Comparison of ENCODE assay signal across 20 cellular contexts in the genomic region with DNA sequence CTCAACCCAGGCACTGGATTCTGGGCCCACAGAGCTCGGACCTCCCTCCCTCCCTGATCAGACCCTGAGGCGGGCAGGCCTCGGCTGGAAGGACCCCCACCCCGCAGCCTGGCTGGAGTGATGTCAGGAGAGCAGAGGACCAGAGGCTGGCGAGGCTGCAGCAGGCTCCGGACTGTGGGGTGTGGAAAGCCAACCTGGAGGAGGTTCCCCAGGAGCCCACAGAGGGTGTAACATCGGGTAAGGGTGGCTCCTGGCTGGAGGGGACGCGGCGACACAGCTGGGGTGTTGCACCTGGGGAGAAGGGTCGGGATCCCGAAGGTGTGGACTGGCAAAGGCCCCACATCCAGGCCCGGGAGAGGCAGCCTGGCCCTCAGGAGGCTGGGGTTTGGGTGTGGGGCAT. TPM values are rescaled to one million over a fixed set of nuclear protein-coding genes. Genes with fewer than 3 reads are reported as not detected.
DNase-seq lines count a peak whose midpoint lies in the region; ATAC-seq and TF ChIP-seq lines count a peak whose summit lies in the region.
"Had no signal": no experiment of that assay in that cellular context is flagged by ENCODE, and none has a peak within 500 bp of the region (broad histone marks: within the 10 kb centered on the region; RNA-seq: fewer than 3 reads in every experiment).

No MANE protein-coding gene starts in this region.

- H3K27me3 ChIP-seq in sigmoid colon (no peaks in the 10 kb centered on the region), left lung (no peaks in the 10 kb centered on the region), uterus (no peaks in the 10 kb centered on the region)

- no peaks in the 10 kb centered on the region for H3K9me3 Mint-ChIP-seq in activated CD4-positive, alpha-beta T cell treated with anti-CD3 and anti-CD28 coated beads, Interleukin-2, amount 10 ng/mL, durations not matched to agents 7 days and 5 days
- H3K9me3 Mint-ChIP-seq in memory B cell, result no peaks in the 10 kb centered on the region

- WGBS in sigmoid colon, 2 donors, result 91 to 93% methylated on average over 13 of the region's 13 CpGs

- H3K4me3 ChIP-seq in sigmoid colon (no peak overlapping the region), mucosa of descending colon (no peak overlapping the region), left lung (no peak overlapping the region), uterus (no peak overlapping the region)

- no peak for TF ChIP-seq EP300 in sigmoid colon (IDR thresholded peaks at IDR 0.05)

- peak overlapping the region; percentile 64 for H3K27ac Mint-ChIP-seq in activated CD4-positive, alpha-beta T cell treated with anti-CD3 and anti-CD28 coated beads, Interleukin-2, amount 10 ng/mL, durations not matched to agents 7 days and 5 days
- no peak overlapping the region for H3K27ac Mint-ChIP-seq in memory B cell

- DNase-seq in activated CD4-positive, alpha-beta T cell treated with anti-CD3 and anti-CD28 coated beads, Interleukin-2, amount 10 ng/mL, durations not matched to agents 7 days and 5 days, result no peak
- no peak for DNase-seq in activated CD4-positive, alpha-beta T cell treated with anti-CD3 and anti-CD28 coated beads for 48 hours
- DNase-seq in RWPE1 (ENCODE audit: low spot score) (no peak), memory B cell (ENCODE audit: low spot score in 2 of 2) (no peak), sigmoid colon (no peak), mucosa of descending colon (no peak), left lung (no peak), uterus (no peak)
- DNase-seq: AML-193, DMS79, HCEC 1CT, KBM-7, NCI-H187, NCI-H2227 treated with DMSO at 0.1 percent for 48 hours, NCI-H524, NCI-H82, PC-3, RPMI8226 had no signal

- CTCF ChIA-PET in activated CD4-positive, alpha-beta T cell treated with anti-CD3 and anti-CD28 coated beads, Interleukin-2, amount 10 ng/mL, durations not matched to agents 7 days and 5 days (lab: Charles Lee), result no interaction called here
- CTCF ChIA-PET in RWPE1 (lab: Yijun Ruan, JAX), result no interaction called here

- TF ChIP-seq POLR2A in sigmoid colon (IDR thresholded peaks at IDR 0.05) (no peak), uterus (IDR thresholded peaks at IDR 0.05) (no peak)

- H3K27ac ChIP-seq in RWPE1 (peak overlapping the region; percentile 68), sigmoid colon (peak overlapping the region in 3 of 4 donors; percentile 83 to 86 (median 85)), left lung (no peak overlapping the region), uterus (no peak overlapping the region)
- H3K27ac ChIP-seq: 22Rv1, C4-2B had no signal

- no peaks in the 10 kb centered on the region for H3K27me3 Mint-ChIP-seq in activated CD4-positive, alpha-beta T cell treated with anti-CD3 and anti-CD28 coated beads, Interleukin-2, amount 10 ng/mL, durations not matched to agents 7 days and 5 days
- no peaks in the 10 kb centered on the region for H3K27me3 Mint-ChIP-seq in memory B cell

- H3K9me3 ChIP-seq in sigmoid colon (no peaks in the 10 kb centered on the region), mucosa of descending colon (no peaks in the 10 kb centered on the region), left lung (no peaks in the 10 kb centered on the region), uterus (no peaks in the 10 kb centered on the region)

- POLR2A ChIA-PET in activated CD4-positive, alpha-beta T cell treated with anti-CD3 and anti-CD28 coated beads, Interleukin-2, amount 10 ng/mL, durations not matched to agents 7 days and 5 days (lab: Charles Lee), result no interaction called here
- POLR2A ChIA-PET in RWPE1 (lab: Yijun Ruan, JAX; ENCODE audit: low non-redundant PET), result interaction anchor here (0.7 kb wide), 1 partner anchor 9 kb away, joined by 3 read pairs; a partner anchor contains a TSS

- H3K4me3 Mint-ChIP-seq in activated CD4-positive, alpha-beta T cell treated with anti-CD3 and anti-CD28 coated beads, Interleukin-2, amount 10 ng/mL, durations not matched to agents 7 days and 5 days, result no peak overlapping the region
- no peak overlapping the region for H3K4me3 Mint-ChIP-seq in memory B cell

- peaks cover 2 to 39% (median 35%) of the 10 kb centered on the region in 4 donors for H3K4me1 ChIP-seq in sigmoid colon
- H3K4me1 ChIP-seq in mucosa of descending colon (ENCODE audit: low read depth), result peaks cover 25% of the 10 kb centered on the region
- peaks cover 10 to 15% of the 10 kb centered on the region in 2 donors for H3K4me1 ChIP-seq in left lung
- H3K4me1 ChIP-seq in uterus, result peaks cover 0 to 7% of the 10 kb centered on the region in 2 donors

- ATAC-seq in memory B cell (ENCODE audit: low read depth) (peak; percentile 21), mucosa of descending colon (no peak), left lung (no peak)
- ATAC-seq: PC-3 had no signal

- peaks cover 2% of the 10 kb centered on the region for H3K36me3 Mint-ChIP-seq in activated CD4-positive, alpha-beta T cell treated with anti-CD3 and anti-CD28 coated beads, Interleukin-2, amount 10 ng/mL, durations not matched to agents 7 days and 5 days (ENCODE audit: low read depth)
- H3K36me3 Mint-ChIP-seq in memory B cell, result peaks cover 3% of the 10 kb centered on the region

- peaks cover 24 to 43% (median 31%) of the 10 kb centered on the region in 4 donors for H3K36me3 ChIP-seq in sigmoid colon
- no peaks in the 10 kb centered on the region for H3K36me3 ChIP-seq in mucosa of descending colon (ENCODE audit: low read depth)
- peaks cover 0 to 52% of the 10 kb centered on the region in 2 donors for H3K36me3 ChIP-seq in left lung
- H3K36me3 ChIP-seq in uterus, result no peaks in the 10 kb centered on the region

- TF ChIP-seq CTCF in RWPE1 (conservative IDR thresholded peaks at IDR 0.05; ENCODE audit: low read depth), result no peak
- TF ChIP-seq CTCF in sigmoid colon (IDR thresholded peaks at IDR 0.05), result no peak
- TF ChIP-seq CTCF in mucosa of descending colon (IDR thresholded peaks at IDR 0.05), result no peak
- no peak for TF ChIP-seq CTCF in left lung (IDR thresholded peaks at IDR 0.05)
- no peak for TF ChIP-seq CTCF in uterus (IDR thresholded peaks at IDR 0.05)

- intact Hi-C loops in sigmoid colon (cut with DNase I) (no loop called here), mucosa of descending colon (cut with DNase I, micrococcal nuclease) (no loop called here), left lung (cut with DNase I) (no loop called here), uterus (cut with DNase I; ENCODE audit: low total_unique reads) (no loop called here)

- peaks cover 2% of the 10 kb centered on the region for H3K4me1 Mint-ChIP-seq in activated CD4-positive, alpha-beta T cell treated with anti-CD3 and anti-CD28 coated beads, Interleukin-2, amount 10 ng/mL, durations not matched to agents 7 days and 5 days
- no peaks in the 10 kb centered on the region for H3K4me1 Mint-ChIP-seq in memory B cell

RNA-seq across cellular contexts. Expression of a gene that starts 8.9 kb away (rescaled TPM):
- 1 to 10 TPM; 2.1 to 2.7 TPM for total RNA-seq in activated CD4-positive, alpha-beta T cell treated with anti-CD3 and anti-CD28 coated beads, Interleukin-2, amount 10 ng/mL, durations not matched to agents 7 days and 5 days
- 10 to 100 TPM in 3 of 4 donors, 1 to 10 TPM in 1; 8.4 to 31.6 (median 18.9) TPM for total RNA-seq in sigmoid colon
- 10 to 100 TPM; 30.7 to 86.2 (median 39.6) TPM for polyA plus RNA-seq in sigmoid colon
- 10 to 100 TPM; 59.9 to 96.2 (median 94.5) TPM for total RNA-seq in mucosa of descending colon
- total RNA-seq in left lung, result 10 to 100 TPM; 36.5 to 40.1 TPM
- total RNA-seq in uterus, result 10 to 100 TPM in 2 of 4 donors, 1 to 10 TPM in 2; 1.8 to 19.7 (median 12.6) TPM

RNA-seq across cellular contexts. Expression of a gene that starts 36.0 kb away (rescaled TPM):
- total RNA-seq in activated CD4-positive, alpha-beta T cell treated with anti-CD3 and anti-CD28 coated beads, Interleukin-2, amount 10 ng/mL, durations not matched to agents 7 days and 5 days, result 100 to 1,000 TPM in 1 of 2 experiments, 10 to 100 TPM in 1; 90.6 to 104 TPM
- total RNA-seq in sigmoid colon (10 to 100 TPM; 18.9 to 35.7 (median 26.2) TPM), mucosa of descending colon (10 to 100 TPM; 79.6 to 94.3 (median 88.0) TPM), left lung (10 to 100 TPM; 70.1 to 80.9 TPM), uterus (10 to 100 TPM in 3 of 4 donors, 1 to 10 TPM in 1; 8.2 to 68.9 (median 30.3) TPM)
- polyA plus RNA-seq in sigmoid colon, result 10 to 100 TPM; 16.2 to 78.3 (median 22.9) TPM

Comparison
In these comparisons a context has a peak if more than half of its experiments do, and no peak if none do; other contexts are left out.
1. H3K27ac ChIP-seq: peak in RWPE1 (single experiment) and sigmoid colon (3 of 4); none in left lung (0 of 2) and uterus (0 of 2).